In genomic region chr14:30698463-30698862, GRCh38 we compare ENCODE assay signal across 28 cellular contexts.
"Had no signal": no experiment of that assay in that cellular context is flagged by ENCODE, and none has a peak within 500 bp of the region (broad histone marks: within the 10 kb centered on the region; RNA-seq: fewer than 3 reads in every experiment).

No MANE protein-coding gene starts in this region.

- H3K36me3 ChIP-seq: uterus had no signal

- ATAC-seq: activated CD8-positive, alpha-beta memory T cell treated with anti-CD3 and anti-CD28 coated beads, Interleukin-2, amount 10 ng/mL, durations not matched to agents 7 days and 5 days; activated CD8-positive, alpha-beta T cell treated with anti-CD3 and anti-CD28 coated beads, Interleukin-2, amount 10 ng/mL, durations not matched to agents 7 days and 5 days; activated naive CD8-positive, alpha-beta T cell treated with anti-CD3 and anti-CD28 coated beads, Interleukin-2, amount 50 U/mL, for 24 hours; foreskin keratinocyte; naive thymus-derived CD8-positive, alpha-beta T cell; right cardiac atrium; stimulated activated effector memory CD8-positive, alpha-beta T cell treated with anti-CD3 and anti-CD28 coated beads, Interleukin-12 subunit alpha, Interleukin-12 subunit beta, amount 100 ng/mL, for 72 hours; WTC11 had no signal

- H3K27ac Mint-ChIP-seq: activated CD4-positive, alpha-beta T cell treated with anti-CD3 and anti-CD28 coated beads, Interleukin-2, amount 10 ng/mL, durations not matched to agents 7 days and 5 days; activated CD8-positive, alpha-beta memory T cell treated with anti-CD3 and anti-CD28 coated beads, Interleukin-2, amount 10 ng/mL, durations not matched to agents 7 days and 5 days; activated CD8-positive, alpha-beta T cell treated with anti-CD3 and anti-CD28 coated beads, Interleukin-2, amount 10 ng/mL, durations not matched to agents 7 days and 5 days; activated naive CD4-positive, alpha-beta T cell treated with anti-CD3 and anti-CD28 coated beads, Interleukin-2, amount 50 U/mL, for 24 hours; activated naive CD8-positive, alpha-beta T cell treated with anti-CD3 and anti-CD28 coated beads, Interleukin-2, amount 50 U/mL, for 24 hours; activated T-helper 2 cell treated with anti-CD3 and anti-CD28 coated beads, Interferon-gamma antibody, Interleukin-2, Interleukin-4, amounts not matched to agents 10 μg/mL and 5 μg/mL and 100 μg/mL, durations not matched to agents 14 hours and 24 hours and 36 hours; neural progenitor cell; stimulated activated effector memory CD8-positive, alpha-beta T cell treated with anti-CD3 and anti-CD28 coated beads, Interleukin-12 subunit alpha, Interleukin-12 subunit beta, amount 100 ng/mL, for 72 hours; stimulated activated naive CD8-positive, alpha-beta T cell treated with anti-CD3 and anti-CD28 coated beads, Interleukin-15, Interleukin-2, amounts not matched to agents 100 ng/mL and 50 ng/mL, for 24 hours; WTC11 had no signal

- H3K9me3 ChIP-seq: esophagus muscularis mucosa, thoracic aorta, uterus had no signal

- H3K4me1 Mint-ChIP-seq: activated CD4-positive, alpha-beta T cell treated with anti-CD3 and anti-CD28 coated beads, Interleukin-2, amount 10 ng/mL, durations not matched to agents 7 days and 5 days; activated CD8-positive, alpha-beta memory T cell treated with anti-CD3 and anti-CD28 coated beads, Interleukin-2, amount 10 ng/mL, durations not matched to agents 7 days and 5 days; activated naive CD4-positive, alpha-beta T cell treated with anti-CD3 and anti-CD28 coated beads, Interleukin-2, amount 50 U/mL, for 24 hours; activated naive CD8-positive, alpha-beta T cell treated with anti-CD3 and anti-CD28 coated beads, Interleukin-2, amount 50 U/mL, for 24 hours; neural progenitor cell; stimulated activated effector memory CD8-positive, alpha-beta T cell treated with anti-CD3 and anti-CD28 coated beads, Interleukin-12 subunit alpha, Interleukin-12 subunit beta, amount 100 ng/mL, for 72 hours had no signal

- H2AFZ ChIP-seq: neural progenitor cell, parathyroid adenoma had no signal

- H3K4me1 ChIP-seq: foreskin keratinocyte, neural progenitor cell, parathyroid adenoma, uterus had no signal

- H3K4me2 ChIP-seq: neural progenitor cell had no signal

- H3K27ac ChIP-seq: esophagus muscularis mucosa, foreskin keratinocyte, neural progenitor cell, parathyroid adenoma, thoracic aorta, uterus had no signal

- H3K9ac ChIP-seq: neural progenitor cell, parathyroid adenoma had no signal

- H3K27me3 ChIP-seq: esophagus muscularis mucosa, foreskin keratinocyte, neural progenitor cell, uterus had no signal

- H3K4me3 Mint-ChIP-seq: activated CD4-positive, alpha-beta T cell treated with anti-CD3 and anti-CD28 coated beads, Interleukin-2, amount 10 ng/mL, durations not matched to agents 7 days and 5 days; activated CD8-positive, alpha-beta memory T cell treated with anti-CD3 and anti-CD28 coated beads, Interleukin-2, amount 10 ng/mL, durations not matched to agents 7 days and 5 days; activated CD8-positive, alpha-beta T cell treated with anti-CD3 and anti-CD28 coated beads, Interleukin-2, amount 10 ng/mL, durations not matched to agents 7 days and 5 days; activated naive CD4-positive, alpha-beta T cell treated with anti-CD3 and anti-CD28 coated beads, Interleukin-2, amount 50 U/mL, for 24 hours; activated naive CD8-positive, alpha-beta T cell treated with anti-CD3 and anti-CD28 coated beads, Interleukin-2, amount 50 U/mL, for 24 hours; naive thymus-derived CD8-positive, alpha-beta T cell; neural progenitor cell; stimulated activated effector memory CD8-positive, alpha-beta T cell treated with anti-CD3 and anti-CD28 coated beads, Interleukin-12 subunit alpha, Interleukin-12 subunit beta, amount 100 ng/mL, for 72 hours; stimulated activated naive CD8-positive, alpha-beta T cell treated with anti-CD3 and anti-CD28 coated beads, Interleukin-15, Interleukin-2, amounts not matched to agents 100 ng/mL and 50 ng/mL, for 24 hours; WTC11 had no signal

- H3K79me2 ChIP-seq: parathyroid adenoma had no signal

- DNase-seq: activated CD4-positive, alpha-beta T cell treated with anti-CD3 and anti-CD28 coated beads for 1 hour; activated CD4-positive, alpha-beta T cell treated with anti-CD3 and anti-CD28 coated beads, Interleukin-2, amount 10 ng/mL, durations not matched to agents 7 days and 5 days; activated CD8-positive, alpha-beta memory T cell treated with anti-CD3 and anti-CD28 coated beads, Interleukin-2, amount 10 ng/mL, durations not matched to agents 7 days and 5 days; activated CD8-positive, alpha-beta T cell treated with anti-CD3 and anti-CD28 coated beads, Interleukin-2, amount 10 ng/mL, durations not matched to agents 7 days and 5 days; activated naive CD8-positive, alpha-beta T cell treated with anti-CD3 and anti-CD28 coated beads, Interleukin-2, amount 50 U/mL, for 24 hours; activated T-cell treated with anti-CD3 and anti-CD28 coated beads, Interleukin-2, amount 50 U/mL, for 48 hours; amygdala; caudate nucleus; foreskin keratinocyte; kidney glomerular epithelial cell; mammary epithelial cell; midbrain; naive thymus-derived CD8-positive, alpha-beta T cell; occipital lobe; right cardiac atrium; stimulated activated CD4-positive, alpha-beta T cell treated with anti-CD3 and anti-CD28 coated beads, Interleukin-4, amount 100 ng/mL, for 24 hours; T-helper 2 cell; trophoblast cell; uterus had no signal

- H3K9me3 Mint-ChIP-seq: activated CD4-positive, alpha-beta T cell treated with anti-CD3 and anti-CD28 coated beads, Interleukin-2, amount 10 ng/mL, durations not matched to agents 7 days and 5 days; activated naive CD4-positive, alpha-beta T cell treated with anti-CD3 and anti-CD28 coated beads, Interleukin-2, amount 50 U/mL, for 24 hours; activated naive CD8-positive, alpha-beta T cell treated with anti-CD3 and anti-CD28 coated beads, Interleukin-2, amount 50 U/mL, for 24 hours; activated T-helper 2 cell treated with anti-CD3 and anti-CD28 coated beads, Interferon-gamma antibody, Interleukin-2, Interleukin-4, amounts not matched to agents 10 μg/mL and 5 μg/mL and 100 μg/mL, durations not matched to agents 14 hours and 24 hours and 36 hours; naive thymus-derived CD8-positive, alpha-beta T cell; neural progenitor cell; stimulated activated effector memory CD8-positive, alpha-beta T cell treated with anti-CD3 and anti-CD28 coated beads, Interleukin-12 subunit alpha, Interleukin-12 subunit beta, amount 100 ng/mL, for 72 hours; stimulated activated naive CD8-positive, alpha-beta T cell treated with anti-CD3 and anti-CD28 coated beads, Interleukin-15, Interleukin-2, amounts not matched to agents 100 ng/mL and 50 ng/mL, for 24 hours; WTC11 had no signal

- H3K4me3 ChIP-seq: esophagus muscularis mucosa, neural progenitor cell, thoracic aorta, uterus had no signal

- H3K27me3 Mint-ChIP-seq: activated CD4-positive, alpha-beta T cell treated with anti-CD3 and anti-CD28 coated beads, Interleukin-2, amount 10 ng/mL, durations not matched to agents 7 days and 5 days; activated CD8-positive, alpha-beta memory T cell treated with anti-CD3 and anti-CD28 coated beads, Interleukin-2, amount 10 ng/mL, durations not matched to agents 7 days and 5 days; activated naive CD4-positive, alpha-beta T cell treated with anti-CD3 and anti-CD28 coated beads, Interleukin-2, amount 50 U/mL, for 24 hours; activated naive CD8-positive, alpha-beta T cell treated with anti-CD3 and anti-CD28 coated beads, Interleukin-2, amount 50 U/mL, for 24 hours; naive thymus-derived CD8-positive, alpha-beta T cell; stimulated activated naive CD8-positive, alpha-beta T cell treated with anti-CD3 and anti-CD28 coated beads, Interleukin-15, Interleukin-2, amounts not matched to agents 100 ng/mL and 50 ng/mL, for 24 hours had no signal
